1 cellular context compared by ENCODE assay signal in genomic region chr10:52308251-52309031, GRCh38.
A peak's percentile ranks its signal among the peaks of the same experiment; 100 is the strongest.
TF ChIP-seq lines count a peak whose summit lies in the region.

No MANE protein-coding gene starts in this region.

TF ChIP-seq in HepG2, 621 proteins besides CTCF, POLR2A, EP300 and RAD21 (continued from another document and continues in another):
- TF ChIP-seq SNAPC4 (CRISPR knock-in tag; IDR thresholded peaks at IDR 0.05), result no peak
- TF ChIP-seq KDM5A (IDR thresholded peaks at IDR 0.05; ENCODE audit: borderline replicate concordance, low read length), result no peak
- TF ChIP-seq ZNF138 (CRISPR knock-in tag; IDR thresholded peaks at IDR 0.05; ENCODE audit: low read depth), result no peak
- no peak for TF ChIP-seq ZNF550 (CRISPR knock-in tag; IDR thresholded peaks at IDR 0.05; ENCODE audit: borderline replicate concordance)
- no peak for TF ChIP-seq THAP7 (CRISPR knock-in tag; IDR thresholded peaks at IDR 0.05)
- TF ChIP-seq ZFP82 (CRISPR knock-in tag; IDR thresholded peaks at IDR 0.05; ENCODE audit: borderline replicate concordance), result no peak
- 0 out of 2 replicates have a peak, but pooled peaks have one; percentile 27 for TF ChIP-seq ZNF225 (CRISPR knock-in tag; IDR thresholded peaks at IDR 0.05)
- TF ChIP-seq SUZ12 (IDR thresholded peaks at IDR 0.05; ENCODE audit: low read depth, low read length), result no peak
- peak; percentile 82 for TF ChIP-seq UBTF (CRISPR knock-in tag; IDR thresholded peaks at IDR 0.05)
- TF ChIP-seq POGK (CRISPR knock-in tag; conservative IDR thresholded peaks at IDR 0.05), result 0 out of 2 replicates have a peak, but pooled peaks have one; percentile 50
- no peak for TF ChIP-seq E2F1 (CRISPR knock-in tag; IDR thresholded peaks at IDR 0.05)
- no peak for TF ChIP-seq ZNF432 (CRISPR knock-in tag; IDR thresholded peaks at IDR 0.05; ENCODE audit: borderline replicate concordance)
- no peak for TF ChIP-seq ZNF678 (CRISPR knock-in tag; IDR thresholded peaks at IDR 0.05)
- TF ChIP-seq CSRNP1 (CRISPR knock-in tag; IDR thresholded peaks at IDR 0.05), result no peak
- TF ChIP-seq ZNF235 (CRISPR knock-in tag; IDR thresholded peaks at IDR 0.05; ENCODE audit: borderline replicate concordance), result no peak
- peak; percentile 80 for TF ChIP-seq ISL2 (CRISPR knock-in tag; IDR thresholded peaks at IDR 0.05)
- peak; percentile 62; the same call in 1 of the 2 replicates for TF ChIP-seq THAP9 (CRISPR knock-in tag; IDR thresholded peaks at IDR 0.05; ENCODE audit: borderline replicate concordance)
- no peak for TF ChIP-seq NFIB (CRISPR knock-in tag; IDR thresholded peaks at IDR 0.05; ENCODE audit: borderline replicate concordance)
- TF ChIP-seq ZBTB4 (CRISPR knock-in tag; IDR thresholded peaks at IDR 0.05; ENCODE audit: borderline replicate concordance), result peak; percentile 78; the same call in 1 of the 2 replicates
- no peak for TF ChIP-seq ZNF337 (CRISPR knock-in tag; IDR thresholded peaks at IDR 0.05; ENCODE audit: borderline replicate concordance, low read depth)
- TF ChIP-seq MAFG (CRISPR knock-in tag; IDR thresholded peaks at IDR 0.05), result no peak
- TF ChIP-seq TEF (CRISPR knock-in tag; IDR thresholded peaks at IDR 0.05), result no peak
- TF ChIP-seq LCORL (IDR thresholded peaks at IDR 0.05), result no peak
- peak; percentile 59; the same call in 1 of the 2 replicates for TF ChIP-seq LCORL (CRISPR knock-in tag; IDR thresholded peaks at IDR 0.05)
- no peak for TF ChIP-seq ZNF614 (CRISPR knock-in tag; IDR thresholded peaks at IDR 0.05; ENCODE audit: borderline replicate concordance)
- TF ChIP-seq CEBPB (IDR thresholded peaks at IDR 0.05; ENCODE audit: borderline replicate concordance, low read depth, low read length), result no peak
- no peak; the same call in 1 of the 2 replicates for TF ChIP-seq PBX2 (CRISPR knock-in tag; IDR thresholded peaks at IDR 0.05)
- no peak for TF ChIP-seq ISX (CRISPR knock-in tag; conservative IDR thresholded peaks at IDR 0.05)
- TF ChIP-seq ZBTB38 (CRISPR knock-in tag; IDR thresholded peaks at IDR 0.05), result peak; percentile 64; the same call in 1 of the 2 replicates
- no peak for TF ChIP-seq SIN3B (IDR thresholded peaks at IDR 0.05; ENCODE audit: low read length)
- no peak for TF ChIP-seq SNRNP70 (IDR thresholded peaks at IDR 0.05; ENCODE audit: low read depth, low read length)
- 0 out of 2 replicates have a peak, but pooled peaks have one; percentile 55 for TF ChIP-seq ZNF572 (CRISPR knock-in tag; IDR thresholded peaks at IDR 0.05)
- no peak for TF ChIP-seq FOXM1 (CRISPR knock-in tag; IDR thresholded peaks at IDR 0.05)
